8 cellular contexts compared by ENCODE assay signal in genomic region chr6:141483561-141484061, GRCh38.
DNase-seq lines count a peak whose midpoint lies in the region; ATAC-seq and TF ChIP-seq lines count a peak whose summit lies in the region.

No MANE protein-coding gene starts in this region.

- no peak for TF ChIP-seq POLR2A in esophagus muscularis mucosa (IDR thresholded peaks at IDR 0.05; ENCODE audit: low read depth)

- 21% methylated on average over 5 of the region's 5 CpGs for WGBS in esophagus muscularis mucosa

- no peak for TF ChIP-seq CTCF in esophagus muscularis mucosa (IDR thresholded peaks at IDR 0.05)

- H3K36me3 Mint-ChIP-seq in activated CD4-positive, alpha-beta memory T cell treated with anti-CD3 and anti-CD28 coated beads for 36 hours, result peaks cover 2% of the 10 kb centered on the region

- peak overlapping the region; percentile 26 to 42 (median 32) for H3K4me3 ChIP-seq in esophagus muscularis mucosa

- peaks cover 4% of the 10 kb centered on the region for H3K9me3 Mint-ChIP-seq in activated CD4-positive, alpha-beta memory T cell treated with anti-CD3 and anti-CD28 coated beads for 36 hours

- POLR2A ChIA-PET in activated CD4-positive, alpha-beta memory T cell treated with anti-CD3 and anti-CD28 coated beads for 36 hours (lab: Charles Lee), result interaction anchor here (1.4 kb wide), 1 partner anchor 174 kb away, joined by 3 read pairs; no protein-coding TSS in a partner anchor

- peak overlapping the region; percentile 93 for H3K27ac Mint-ChIP-seq in activated CD4-positive, alpha-beta memory T cell treated with anti-CD3 and anti-CD28 coated beads for 36 hours

- intact Hi-C loops in activated CD4-positive, alpha-beta memory T cell treated with anti-CD3 and anti-CD28 coated beads for 36 hours (cut with micrococcal nuclease), result loop anchor here (1.0 to 10.0 kb wide), 7 partner anchors 19 to 1959 kb away; partner anchors contain the start of genes NMBR and VTA1
- intact Hi-C loops in esophagus muscularis mucosa (cut with DNase I), result no loop called here

- peak overlapping the region in 3 of 4 donors; percentile 3 to 16 (median 12) for H3K27ac ChIP-seq in esophagus muscularis mucosa (replicated peaks in 1 of 4)

- H3K36me3 ChIP-seq in esophagus muscularis mucosa, result no peaks in the 10 kb centered on the region

- TF ChIP-seq EP300 in esophagus muscularis mucosa (IDR thresholded peaks at IDR 0.05), result no peak

- no peaks in the 10 kb centered on the region for H3K27me3 ChIP-seq in esophagus muscularis mucosa

- no peaks in the 10 kb centered on the region for H3K27me3 Mint-ChIP-seq in activated CD4-positive, alpha-beta memory T cell treated with anti-CD3 and anti-CD28 coated beads for 36 hours

- ATAC-seq in HG02973 (IDR thresholded peaks at IDR 0.05; ENCODE audit: unreplicated experiment), result peak; percentile 93

- H3K4me1 Mint-ChIP-seq in activated CD4-positive, alpha-beta memory T cell treated with anti-CD3 and anti-CD28 coated beads for 36 hours (ENCODE audit: low read depth), result peaks cover 41% of the 10 kb centered on the region

- no peaks in the 10 kb centered on the region for H3K9me3 ChIP-seq in esophagus muscularis mucosa

- CTCF ChIA-PET in activated CD4-positive, alpha-beta memory T cell treated with anti-CD3 and anti-CD28 coated beads for 36 hours (lab: Charles Lee), result interaction anchor here (0.7 kb wide), 1 partner anchor 78 kb away, joined by 3 read pairs; no protein-coding TSS in a partner anchor

- peak; percentile 25 for DNase-seq in NCI-H2107 treated with DMSO at 0.1 percent for 48 hours (lab: John Stamatoyannopoulos, UW; ENCODE audit: unreplicated experiment)
- no peak for DNase-seq in NCI-H2107 (lab: John Stamatoyannopoulos, UW)
- DNase-seq in NCI-H345 (lab: John Stamatoyannopoulos, UW), result peak; percentile 56
- DNase-seq in activated CD4-positive, alpha-beta memory T cell treated with anti-CD3 and anti-CD28 coated beads for 36 hours, result peak; percentile 65
- DNase-seq in esophagus muscularis mucosa (ENCODE audit: extremely low spot score), result no peak
- DNase-seq in pulmonary artery endothelial cell (ENCODE audit: low read depth, low spot score), result peak; percentile 37
- DNase-seq in hippocampal formation (lab: John Stamatoyannopoulos, UW), result no peak

- H3K4me1 ChIP-seq in esophagus muscularis mucosa, result peaks cover 5 to 10% (median 7%) of the 10 kb centered on the region in 4 donors

- H3K4me3 Mint-ChIP-seq in activated CD4-positive, alpha-beta memory T cell treated with anti-CD3 and anti-CD28 coated beads for 36 hours, result peak overlapping the region; percentile 73

Comparison
In these comparisons a context has a peak if more than half of its experiments do, and no peak if none do; other contexts are left out.
1. DNase-seq: peak in NCI-H2107 treated with DMSO at 0.1 percent for 48 hours (single experiment), NCI-H345 (single experiment), activated CD4-positive, alpha-beta memory T cell treated with anti-CD3 and anti-CD28 coated beads for 36 hours (single experiment) and pulmonary artery endothelial cell (single experiment); none in NCI-H2107 (single experiment), esophagus muscularis mucosa (single experiment) and hippocampal formation (0 of 2).